Comparison of ENCODE assay signal across 1 cellular context in the genomic region with DNA sequence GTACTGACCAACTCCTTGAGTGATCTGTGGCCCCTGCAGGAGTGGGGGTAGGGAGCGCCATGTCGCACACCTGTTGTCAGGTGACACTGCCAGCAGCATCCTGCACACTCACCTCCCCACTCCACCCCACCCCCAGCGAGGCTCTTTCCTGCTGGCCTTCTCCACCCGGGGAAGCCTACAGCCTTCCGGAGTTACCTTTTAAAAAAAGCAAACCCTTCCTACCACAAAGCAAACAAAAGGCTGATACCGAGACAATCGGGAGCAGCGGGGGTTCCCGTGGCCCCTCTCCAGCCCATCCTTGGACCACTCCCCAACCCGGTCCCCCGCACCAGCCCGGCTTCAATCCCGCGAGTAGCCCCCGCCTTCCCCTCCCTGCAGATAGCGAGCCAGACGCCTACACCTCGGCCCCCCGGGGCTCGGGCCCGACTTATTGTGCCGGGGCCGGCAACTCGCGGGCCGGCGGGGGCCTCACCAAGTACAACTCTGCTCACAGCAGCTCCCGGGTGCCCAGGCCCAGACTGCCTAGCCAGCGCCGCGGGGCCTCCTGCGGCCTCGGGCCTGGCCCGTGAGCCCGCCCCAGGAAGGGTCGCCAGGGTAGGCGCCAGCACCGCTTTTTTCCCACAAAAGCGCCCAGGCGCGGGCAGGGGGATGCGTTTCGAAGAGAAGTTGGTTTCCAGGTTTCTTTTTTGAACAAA.
TF ChIP-seq lines count a peak whose summit lies in the region.

No MANE protein-coding gene starts in this region.

TF ChIP-seq in HEK293, 187 proteins besides CTCF, POLR2A, EP300 and RAD21 (continued from another document and continues in another):
- TF ChIP-seq, protein P1, sequence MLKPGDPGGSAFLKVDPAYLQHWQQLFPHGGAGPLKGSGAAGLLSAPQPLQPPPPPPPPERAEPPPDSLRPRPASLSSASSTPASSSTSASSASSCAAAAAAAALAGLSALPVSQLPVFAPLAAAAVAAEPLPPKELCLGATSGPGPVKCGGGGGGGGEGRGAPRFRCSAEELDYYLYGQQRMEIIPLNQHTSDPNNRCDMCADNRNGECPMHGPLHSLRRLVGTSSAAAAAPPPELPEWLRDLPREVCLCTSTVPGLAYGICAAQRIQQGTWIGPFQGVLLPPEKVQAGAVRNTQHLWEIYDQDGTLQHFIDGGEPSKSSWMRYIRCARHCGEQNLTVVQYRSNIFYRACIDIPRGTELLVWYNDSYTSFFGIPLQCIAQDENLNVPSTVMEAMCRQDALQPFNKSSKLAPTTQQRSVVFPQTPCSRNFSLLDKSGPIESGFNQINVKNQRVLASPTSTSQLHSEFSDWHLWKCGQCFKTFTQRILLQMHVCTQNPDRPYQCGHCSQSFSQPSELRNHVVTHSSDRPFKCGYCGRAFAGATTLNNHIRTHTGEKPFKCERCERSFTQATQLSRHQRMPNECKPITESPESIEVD (tag by site-specific recombination; IDR thresholded peaks at IDR 0.05), result no peak
- TF ChIP-seq ZNF777 (tag by site-specific recombination; IDR thresholded peaks at IDR 0.05; ENCODE audit: borderline replicate concordance) (no peak), ZNF629 (tag by site-specific recombination; IDR thresholded peaks at IDR 0.05) (no peak), ZNF416 (tag by site-specific recombination; IDR thresholded peaks at IDR 0.05) (no peak), BCL11A (tag by site-specific recombination; IDR thresholded peaks at IDR 0.05; ENCODE audit: low read depth) (no peak), ZNF558 (tag by site-specific recombination; IDR thresholded peaks at IDR 0.05) (no peak), ZNF214 (tag by site-specific recombination; IDR thresholded peaks at IDR 0.05; ENCODE audit: borderline replicate concordance) (no peak), TRIM28 (IDR thresholded peaks at IDR 0.05; ENCODE audit: borderline replicate concordance, low read length) (no peak), ZSCAN30 (tag by site-specific recombination; IDR thresholded peaks at IDR 0.05) (0 out of 2 replicates have a peak, but pooled peaks have one; percentile 32), ZNF555 (tag by site-specific recombination; conservative IDR thresholded peaks at IDR 0.05) (no peak), ZNF76 (tag by site-specific recombination; IDR thresholded peaks at IDR 0.05; ENCODE audit: borderline replicate concordance, low read depth) (0 out of 2 replicates have a peak, but pooled peaks have one; percentile 21), ZNF138 (tag by site-specific recombination; IDR thresholded peaks at IDR 0.05; ENCODE audit: borderline replicate concordance) (no peak), ZSCAN23 (tag by site-specific recombination; IDR thresholded peaks at IDR 0.05) (no peak), ZNF621 (tag by site-specific recombination; IDR thresholded peaks at IDR 0.05) (no peak), ZBTB20 (tag by site-specific recombination; IDR thresholded peaks at IDR 0.05) (peak; percentile 88), KLF8 (tag by site-specific recombination; IDR thresholded peaks at IDR 0.05) (peak; percentile 19; the same call in 1 of the 2 replicates), ZBTB1 (tag by site-specific recombination; IDR thresholded peaks at IDR 0.05) (no peak), ZNF221 (tag by site-specific recombination; IDR thresholded peaks at IDR 0.05; ENCODE audit: borderline replicate concordance) (no peak), ZNF560 (tag by site-specific recombination; IDR thresholded peaks at IDR 0.05; ENCODE audit: borderline replicate concordance) (no peak), KLF16 (tag by site-specific recombination; IDR thresholded peaks at IDR 0.05) (no peak), ZNF302 (tag by site-specific recombination; IDR thresholded peaks at IDR 0.05; ENCODE audit: low read depth) (no peak), ZNF561 (tag by site-specific recombination; IDR thresholded peaks at IDR 0.05; ENCODE audit: borderline replicate concordance) (no peak), ZFP3 (tag by site-specific recombination; IDR thresholded peaks at IDR 0.05; ENCODE audit: low read depth) (no peak), MZF1 (tag by site-specific recombination; IDR thresholded peaks at IDR 0.05; ENCODE audit: borderline replicate concordance) (no peak), SP3 (tag by site-specific recombination; IDR thresholded peaks at IDR 0.05) (no peak), ZNF501 (tag by site-specific recombination; IDR thresholded peaks at IDR 0.05) (no peak), ZNF341 (tag by site-specific recombination; IDR thresholded peaks at IDR 0.05; ENCODE audit: low read depth) (peak; percentile 53), SP2 (tag by site-specific recombination; IDR thresholded peaks at IDR 0.05) (no peak), ZNF292 (tag by site-specific recombination; IDR thresholded peaks at IDR 0.05; ENCODE audit: borderline replicate concordance, low read depth) (no peak), ZNF585B (tag by site-specific recombination; IDR thresholded peaks at IDR 0.05) (no peak), ZNF266 (tag by site-specific recombination; IDR thresholded peaks at IDR 0.05; ENCODE audit: low read depth) (no peak), ZEB2 (tag by site-specific recombination; IDR thresholded peaks at IDR 0.05) (peak; percentile 64), ZNF530 (tag by site-specific recombination; IDR thresholded peaks at IDR 0.05; ENCODE audit: low read depth) (no peak), IKZF3 (tag by site-specific recombination; IDR thresholded peaks at IDR 0.05) (no peak), PRDM1 (tag by site-specific recombination; IDR thresholded peaks at IDR 0.05) (no peak), ZNF404 (tag by site-specific recombination; IDR thresholded peaks at IDR 0.05) (no peak)
- TF ChIP-seq, protein P2, sequence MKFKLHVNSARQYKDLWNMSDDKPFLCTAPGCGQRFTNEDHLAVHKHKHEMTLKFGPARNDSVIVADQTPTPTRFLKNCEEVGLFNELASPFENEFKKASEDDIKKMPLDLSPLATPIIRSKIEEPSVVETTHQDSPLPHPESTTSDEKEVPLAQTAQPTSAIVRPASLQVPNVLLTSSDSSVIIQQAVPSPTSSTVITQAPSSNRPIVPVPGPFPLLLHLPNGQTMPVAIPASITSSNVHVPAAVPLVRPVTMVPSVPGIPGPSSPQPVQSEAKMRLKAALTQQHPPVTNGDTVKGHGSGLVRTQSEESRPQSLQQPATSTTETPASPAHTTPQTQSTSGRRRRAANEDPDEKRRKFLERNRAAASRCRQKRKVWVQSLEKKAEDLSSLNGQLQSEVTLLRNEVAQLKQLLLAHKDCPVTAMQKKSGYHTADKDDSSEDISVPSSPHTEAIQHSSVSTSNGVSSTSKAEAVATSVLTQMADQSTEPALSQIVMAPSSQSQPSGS (tag by site-specific recombination; IDR thresholded peaks at IDR 0.05; ENCODE audit: low read depth), result no peak
- TF ChIP-seq, protein P3, sequence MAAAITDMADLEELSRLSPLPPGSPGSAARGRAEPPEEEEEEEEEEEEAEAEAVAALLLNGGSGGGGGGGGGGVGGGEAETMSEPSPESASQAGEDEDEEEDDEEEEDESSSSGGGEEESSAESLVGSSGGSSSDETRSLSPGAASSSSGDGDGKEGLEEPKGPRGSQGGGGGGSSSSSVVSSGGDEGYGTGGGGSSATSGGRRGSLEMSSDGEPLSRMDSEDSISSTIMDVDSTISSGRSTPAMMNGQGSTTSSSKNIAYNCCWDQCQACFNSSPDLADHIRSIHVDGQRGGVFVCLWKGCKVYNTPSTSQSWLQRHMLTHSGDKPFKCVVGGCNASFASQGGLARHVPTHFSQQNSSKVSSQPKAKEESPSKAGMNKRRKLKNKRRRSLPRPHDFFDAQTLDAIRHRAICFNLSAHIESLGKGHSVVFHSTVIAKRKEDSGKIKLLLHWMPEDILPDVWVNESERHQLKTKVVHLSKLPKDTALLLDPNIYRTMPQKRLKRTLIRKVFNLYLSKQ (tag by site-specific recombination; IDR thresholded peaks at IDR 0.05; ENCODE audit: borderline replicate concordance), result no peak
- TF ChIP-seq, protein P4, sequence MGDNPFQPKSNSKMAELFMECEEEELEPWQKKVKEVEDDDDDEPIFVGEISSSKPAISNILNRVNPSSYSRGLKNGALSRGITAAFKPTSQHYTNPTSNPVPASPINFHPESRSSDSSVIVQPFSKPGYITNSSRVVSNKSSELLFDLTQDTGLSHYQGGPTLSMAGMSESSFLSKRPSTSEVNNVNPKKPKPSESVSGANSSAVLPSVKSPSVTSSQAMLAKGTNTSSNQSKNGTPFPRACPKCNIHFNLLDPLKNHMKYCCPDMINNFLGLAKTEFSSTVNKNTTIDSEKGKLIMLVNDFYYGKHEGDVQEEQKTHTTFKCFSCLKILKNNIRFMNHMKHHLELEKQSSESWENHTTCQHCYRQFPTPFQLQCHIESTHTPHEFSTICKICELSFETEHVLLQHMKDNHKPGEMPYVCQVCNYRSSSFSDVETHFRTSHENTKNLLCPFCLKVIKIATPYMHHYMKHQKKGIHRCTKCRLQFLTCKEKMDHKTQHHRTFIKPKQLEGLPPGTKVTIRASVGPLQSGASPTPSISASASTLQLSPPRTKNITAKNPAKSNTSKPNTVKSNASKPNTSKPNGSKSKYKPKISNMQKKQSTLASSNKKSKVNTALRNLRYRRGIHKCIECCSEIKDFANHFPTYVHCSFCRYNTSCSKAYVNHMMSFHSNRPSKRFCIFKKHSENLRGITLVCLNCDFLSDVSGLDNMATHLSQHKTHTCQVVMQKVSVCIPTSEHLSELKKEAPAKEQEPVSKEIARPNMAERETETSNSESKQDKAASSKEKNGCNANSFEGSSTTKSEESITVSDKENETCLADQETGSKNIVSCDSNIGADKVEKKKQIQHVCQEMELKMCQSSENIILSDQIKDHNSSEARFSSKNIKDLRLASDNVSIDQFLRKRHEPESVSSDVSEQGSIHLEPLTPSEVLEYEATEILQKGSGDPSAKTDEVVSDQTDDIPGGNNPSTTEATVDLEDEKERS (tag by site-specific recombination; IDR thresholded peaks at IDR 0.05), result no peak
- TF ChIP-seq, protein P5, sequence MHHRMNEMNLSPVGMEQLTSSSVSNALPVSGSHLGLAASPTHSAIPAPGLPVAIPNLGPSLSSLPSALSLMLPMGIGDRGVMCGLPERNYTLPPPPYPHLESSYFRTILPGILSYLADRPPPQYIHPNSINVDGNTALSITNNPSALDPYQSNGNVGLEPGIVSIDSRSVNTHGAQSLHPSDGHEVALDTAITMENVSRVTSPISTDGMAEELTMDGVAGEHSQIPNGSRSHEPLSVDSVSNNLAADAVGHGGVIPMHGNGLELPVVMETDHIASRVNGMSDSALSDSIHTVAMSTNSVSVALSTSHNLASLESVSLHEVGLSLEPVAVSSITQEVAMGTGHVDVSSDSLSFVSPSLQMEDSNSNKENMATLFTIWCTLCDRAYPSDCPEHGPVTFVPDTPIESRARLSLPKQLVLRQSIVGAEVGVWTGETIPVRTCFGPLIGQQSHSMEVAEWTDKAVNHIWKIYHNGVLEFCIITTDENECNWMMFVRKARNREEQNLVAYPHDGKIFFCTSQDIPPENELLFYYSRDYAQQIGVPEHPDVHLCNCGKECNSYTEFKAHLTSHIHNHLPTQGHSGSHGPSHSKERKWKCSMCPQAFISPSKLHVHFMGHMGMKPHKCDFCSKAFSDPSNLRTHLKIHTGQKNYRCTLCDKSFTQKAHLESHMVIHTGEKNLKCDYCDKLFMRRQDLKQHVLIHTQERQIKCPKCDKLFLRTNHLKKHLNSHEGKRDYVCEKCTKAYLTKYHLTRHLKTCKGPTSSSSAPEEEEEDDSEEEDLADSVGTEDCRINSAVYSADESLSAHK (tag by site-specific recombination; IDR thresholded peaks at IDR 0.05), result no peak
- TF ChIP-seq, protein P6, sequence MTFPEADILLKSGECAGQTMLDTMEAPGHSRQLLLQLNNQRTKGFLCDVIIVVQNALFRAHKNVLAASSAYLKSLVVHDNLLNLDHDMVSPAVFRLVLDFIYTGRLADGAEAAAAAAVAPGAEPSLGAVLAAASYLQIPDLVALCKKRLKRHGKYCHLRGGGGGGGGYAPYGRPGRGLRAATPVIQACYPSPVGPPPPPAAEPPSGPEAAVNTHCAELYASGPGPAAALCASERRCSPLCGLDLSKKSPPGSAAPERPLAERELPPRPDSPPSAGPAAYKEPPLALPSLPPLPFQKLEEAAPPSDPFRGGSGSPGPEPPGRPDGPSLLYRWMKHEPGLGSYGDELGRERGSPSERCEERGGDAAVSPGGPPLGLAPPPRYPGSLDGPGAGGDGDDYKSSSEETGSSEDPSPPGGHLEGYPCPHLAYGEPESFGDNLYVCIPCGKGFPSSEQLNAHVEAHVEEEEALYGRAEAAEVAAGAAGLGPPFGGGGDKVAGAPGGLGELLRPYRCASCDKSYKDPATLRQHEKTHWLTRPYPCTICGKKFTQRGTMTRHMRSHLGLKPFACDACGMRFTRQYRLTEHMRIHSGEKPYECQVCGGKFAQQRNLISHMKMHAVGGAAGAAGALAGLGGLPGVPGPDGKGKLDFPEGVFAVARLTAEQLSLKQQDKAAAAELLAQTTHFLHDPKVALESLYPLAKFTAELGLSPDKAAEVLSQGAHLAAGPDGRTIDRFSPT (tag by site-specific recombination; IDR thresholded peaks at IDR 0.05), result no peak
- TF ChIP-seq, protein P7, sequence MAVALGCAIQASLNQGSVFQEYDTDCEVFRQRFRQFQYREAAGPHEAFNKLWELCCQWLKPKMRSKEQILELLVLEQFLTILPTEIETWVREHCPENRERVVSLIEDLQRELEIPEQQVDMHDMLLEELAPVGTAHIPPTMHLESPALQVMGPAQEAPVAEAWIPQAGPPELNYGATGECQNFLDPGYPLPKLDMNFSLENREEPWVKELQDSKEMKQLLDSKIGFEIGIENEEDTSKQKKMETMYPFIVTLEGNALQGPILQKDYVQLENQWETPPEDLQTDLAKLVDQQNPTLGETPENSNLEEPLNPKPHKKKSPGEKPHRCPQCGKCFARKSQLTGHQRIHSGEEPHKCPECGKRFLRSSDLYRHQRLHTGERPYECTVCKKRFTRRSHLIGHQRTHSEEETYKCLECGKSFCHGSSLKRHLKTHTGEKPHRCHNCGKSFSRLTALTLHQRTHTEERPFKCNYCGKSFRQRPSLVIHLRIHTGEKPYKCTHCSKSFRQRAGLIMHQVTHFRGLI (tag by site-specific recombination; IDR thresholded peaks at IDR 0.05), result no peak; the same call in 1 of the 2 replicates
- TF ChIP-seq, protein P8, sequence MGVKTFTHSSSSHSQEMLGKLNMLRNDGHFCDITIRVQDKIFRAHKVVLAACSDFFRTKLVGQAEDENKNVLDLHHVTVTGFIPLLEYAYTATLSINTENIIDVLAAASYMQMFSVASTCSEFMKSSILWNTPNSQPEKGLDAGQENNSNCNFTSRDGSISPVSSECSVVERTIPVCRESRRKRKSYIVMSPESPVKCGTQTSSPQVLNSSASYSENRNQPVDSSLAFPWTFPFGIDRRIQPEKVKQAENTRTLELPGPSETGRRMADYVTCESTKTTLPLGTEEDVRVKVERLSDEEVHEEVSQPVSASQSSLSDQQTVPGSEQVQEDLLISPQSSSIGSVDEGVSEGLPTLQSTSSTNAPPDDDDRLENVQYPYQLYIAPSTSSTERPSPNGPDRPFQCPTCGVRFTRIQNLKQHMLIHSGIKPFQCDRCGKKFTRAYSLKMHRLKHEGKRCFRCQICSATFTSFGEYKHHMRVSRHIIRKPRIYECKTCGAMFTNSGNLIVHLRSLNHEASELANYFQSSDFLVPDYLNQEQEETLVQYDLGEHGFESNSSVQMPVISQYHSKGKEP (tag by site-specific recombination; IDR thresholded peaks at IDR 0.05), result no peak
- TF ChIP-seq, protein P9, sequence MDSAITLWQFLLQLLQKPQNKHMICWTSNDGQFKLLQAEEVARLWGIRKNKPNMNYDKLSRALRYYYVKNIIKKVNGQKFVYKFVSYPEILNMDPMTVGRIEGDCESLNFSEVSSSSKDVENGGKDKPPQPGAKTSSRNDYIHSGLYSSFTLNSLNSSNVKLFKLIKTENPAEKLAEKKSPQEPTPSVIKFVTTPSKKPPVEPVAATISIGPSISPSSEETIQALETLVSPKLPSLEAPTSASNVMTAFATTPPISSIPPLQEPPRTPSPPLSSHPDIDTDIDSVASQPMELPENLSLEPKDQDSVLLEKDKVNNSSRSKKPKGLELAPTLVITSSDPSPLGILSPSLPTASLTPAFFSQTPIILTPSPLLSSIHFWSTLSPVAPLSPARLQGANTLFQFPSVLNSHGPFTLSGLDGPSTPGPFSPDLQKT (IDR thresholded peaks at IDR 0.05; ENCODE audit: borderline replicate concordance, low read depth, low read length), result no peak
